In the genomic region with DNA sequence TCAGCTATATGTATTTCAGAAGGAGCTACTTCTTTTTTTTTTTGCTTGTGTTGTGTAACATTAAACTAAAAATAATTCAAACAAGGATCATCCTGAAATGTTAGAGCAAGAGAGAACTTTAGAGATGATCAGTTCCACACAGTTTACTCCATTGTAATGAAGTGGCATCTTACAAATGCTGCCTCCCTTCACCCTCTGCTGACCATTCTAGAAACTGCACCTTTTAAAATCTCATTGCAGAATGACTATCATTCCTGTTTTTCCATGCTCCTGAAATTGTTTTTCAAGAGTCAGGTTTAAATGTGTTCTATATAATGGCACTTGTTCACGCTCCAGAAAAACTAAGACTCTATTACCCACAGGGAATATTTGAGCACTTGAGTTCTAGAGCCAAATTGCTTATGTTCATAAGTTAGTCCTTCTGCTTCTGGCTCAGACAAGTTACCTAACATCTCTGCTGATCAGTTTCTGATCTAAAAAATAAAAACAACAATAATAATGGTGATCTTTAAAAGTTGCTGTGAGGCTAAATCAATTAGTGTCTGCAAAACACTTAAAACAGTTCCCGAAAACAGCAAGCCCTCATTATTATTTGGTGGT, we compare ENCODE assay signal across 7 cellular contexts. TPM values are rescaled to one million over a fixed set of nuclear protein-coding genes. Genes with fewer than 3 reads are reported as not detected.
DNase-seq lines count a peak whose midpoint lies in the region; ATAC-seq and TF ChIP-seq lines count a peak whose summit lies in the region.

No MANE protein-coding gene starts in this region.

- intact Hi-C loops in aorta (cut with DNase I) = loop anchor here (2.0 to 10.0 kb wide), 2 partner anchors 368 kb away; no protein-coding TSS in a partner anchor

- WGBS in aorta, 2 donors = 39 to 40% methylated on average over 2 of the region's 2 CpGs

- no peak overlapping the region for H3K27ac Mint-ChIP-seq in WTC11

- POLR2A ChIA-PET in WTC11 (lab: Charles Lee) = no interaction called here

- no peaks in the 10 kb centered on the region for H3K36me3 Mint-ChIP-seq in WTC11

- H3K27me3 Mint-ChIP-seq in WTC11 (ENCODE audit: low read depth) = no peaks in the 10 kb centered on the region

- peaks cover 24% of the 10 kb centered on the region for H3K4me1 Mint-ChIP-seq in WTC11

- DNase-seq in G401 (ENCODE audit: low spot score) = peak; percentile 20
- DNase-seq in M059J (ENCODE audit: low read depth) = peak; percentile 24
- no peak for DNase-seq in WTC11 (ENCODE audit: low spot score)
- peak; percentile 39 for DNase-seq in iris pigment epithelial cell (ENCODE audit: low read depth)
- DNase-seq in aorta = no peak
- DNase-seq in GF-D8 (lab: John Stamatoyannopoulos, UW) = no peak

- no peaks in the 10 kb centered on the region for H3K27me3 ChIP-seq in aorta (ENCODE audit: control insufficient read depth in 1 of 2, insufficient read depth in 2 of 2, low read length in 1 of 2)

- TF ChIP-seq CTCF in WTC11 (IDR thresholded peaks at IDR 0.05) = peak; percentile 28; the same call in 1 of the 2 replicates

- CTCF ChIA-PET in WTC11 (lab: Charles Lee) = interaction anchor here (1.0 to 1.7 kb wide), 2 partner anchors 18 to 367 kb away, joined by 6 to 12 read pairs; no protein-coding TSS in a partner anchor

- in situ Hi-C loops in G401 (cut with HindIII; ENCODE audit: low sequenced_read_pairs) = no loop called here

- H3K27ac ChIP-seq in aorta (ENCODE audit: low read depth in 1 of 2, low read length in 2 of 2) = no peak overlapping the region

- H3K4me1 ChIP-seq in aorta (ENCODE audit: control insufficient read depth in 1 of 2, insufficient read depth in 2 of 2, low read length in 2 of 2) = no peaks in the 10 kb centered on the region

- no peaks in the 10 kb centered on the region for H3K9me3 Mint-ChIP-seq in WTC11

- no peaks in the 10 kb centered on the region for H3K9me3 ChIP-seq in aorta (ENCODE audit: control insufficient read depth, low read length)

- H3K4me3 Mint-ChIP-seq in WTC11 = no peak overlapping the region

- peak; percentile 76 for ATAC-seq in GM21717 (IDR thresholded peaks at IDR 0.05; ENCODE audit: unreplicated experiment)
- peak; percentile 76 for ATAC-seq in WTC11
- peak; percentile 74 for ATAC-seq in aorta (ENCODE audit: low FRiP score)

- no peaks in the 10 kb centered on the region for H3K36me3 ChIP-seq in aorta (ENCODE audit: control insufficient read depth in 1 of 2, insufficient read depth in 2 of 2, low read length in 1 of 2)

- no peak overlapping the region for H3K4me3 ChIP-seq in aorta (ENCODE audit: low read length in 2 of 2)

TF ChIP-seq in WTC11, 78 proteins besides CTCF, POLR2A, EP300 and RAD21:
- no peak for TF ChIP-seq GABPB1 (CRISPR knock-in tag; IDR thresholded peaks at IDR 0.05)

RNA-seq across cellular contexts. Expression of a gene that starts 21.5 kb away (rescaled TPM):
- not detected in 2 replicates for total RNA-seq in G401 (2014; rRNA removed; shearing (Covaris generic))
- 0.12 TPM in 1 of 2 replicates, not detected in the other for total RNA-seq in M059J (2014; rRNA removed; shearing (Covaris generic))
- total RNA-seq in WTC11 (2021) (1.6 to 1.8 TPM (median 1.8 TPM) in 3 replicates), aorta (1 to 10 TPM; 1.0 to 1.1 TPM)
- polyA plus RNA-seq in aorta = 1 to 10 TPM in 1 of 2 donors, under 1 TPM in 1; 0.75 to 1.6 TPM

Comparison
In these comparisons a context has a peak if more than half of its experiments do, and no peak if none do; other contexts are left out.
1. DNase-seq: peak in G401 (single experiment), M059J (single experiment) and iris pigment epithelial cell (single experiment); none in WTC11 (single experiment), aorta (0 of 2) and GF-D8 (single experiment).
2. Peak in every context shown above with its lines, with median percentiles within 50 percentile points of each other: ATAC-seq.